ENCODE assay signal across 8 cellular contexts in the genomic region with DNA sequence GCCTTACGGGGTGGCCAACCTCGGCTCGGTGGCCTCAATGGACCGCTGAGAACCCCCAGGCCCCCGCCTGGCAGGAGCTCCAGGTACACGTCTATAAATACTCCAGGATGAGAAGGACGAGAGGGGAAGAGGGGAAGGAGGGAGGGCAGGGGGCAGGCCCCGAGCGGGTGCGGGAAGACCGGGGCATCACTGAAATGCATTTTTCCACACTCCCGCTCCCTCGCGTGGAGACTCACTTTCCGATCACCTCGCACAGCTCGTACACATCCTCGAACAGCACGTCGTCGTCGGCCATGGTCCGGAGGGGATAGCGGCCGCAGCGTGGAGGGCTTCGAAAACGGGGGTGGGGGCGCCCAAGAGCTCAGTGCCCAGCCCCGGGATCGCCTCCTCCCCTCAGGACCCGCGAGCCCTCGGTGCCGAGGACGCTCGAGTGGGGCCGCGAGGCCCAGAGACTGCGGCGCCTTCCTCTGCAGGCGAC. TPM values are rescaled to one million over a fixed set of nuclear protein-coding genes. Genes with fewer than 3 reads are reported as not detected.
DNase-seq lines count a peak whose midpoint lies in the region; ATAC-seq, FAIRE-seq and TF ChIP-seq lines count a peak whose summit lies in the region.

No MANE protein-coding gene starts in this region.

- H3K9me3 Mint-ChIP-seq in activated T-cell treated with anti-CD3 and anti-CD28 coated beads, Interleukin-2, amount 50 U/mL, for 4 hours, result no peaks in the 10 kb centered on the region
- H3K9me3 Mint-ChIP-seq in nephron progenitor cell, result peaks cover 26% of the 10 kb centered on the region

- peak overlapping the region; percentile 80 for H3K4me3 ChIP-seq in fibroblast of villous mesenchyme (ENCODE audit: low read depth, low read length)

- H3K36me3 Mint-ChIP-seq in activated T-cell treated with anti-CD3 and anti-CD28 coated beads, Interleukin-2, amount 50 U/mL, for 4 hours (ENCODE audit: insufficient read depth), result no peaks in the 10 kb centered on the region
- H3K36me3 Mint-ChIP-seq in nephron progenitor cell (ENCODE audit: low read depth), result no peaks in the 10 kb centered on the region

- no peak for TF ChIP-seq CTCF in fibroblast of villous mesenchyme (IDR thresholded peaks at IDR 0.05; ENCODE audit: insufficient read depth, low read depth, low read length)
- TF ChIP-seq CTCF in nephron progenitor cell (IDR thresholded peaks at IDR 0.05), result no peak

- TF ChIP-seq POLR2A in GM12892 (IDR thresholded peaks at IDR 0.05; ENCODE audit: low read depth, low read length), result no peak

- no peaks in the 10 kb centered on the region for H3K27me3 Mint-ChIP-seq in activated T-cell treated with anti-CD3 and anti-CD28 coated beads, Interleukin-2, amount 50 U/mL, for 4 hours (ENCODE audit: low read depth)
- H3K27me3 Mint-ChIP-seq in nephron progenitor cell (ENCODE audit: low read depth, poor library complexity), result peaks cover 4% of the 10 kb centered on the region

- in situ Hi-C loops in Caki2 (cut with HindIII; ENCODE audit: low pct_unique_long_range_greater_than_20kb, low sequenced_read_pairs), result no loop called here

- no peak for FAIRE-seq in GM12892 (lab: Jason Lieb, UNC)

- no peak overlapping the region for H3K27ac Mint-ChIP-seq in nephron progenitor cell

- ATAC-seq in GM21619 (IDR thresholded peaks at IDR 0.05; ENCODE audit: unreplicated experiment) (peak; percentile 28), HG03378 (IDR thresholded peaks at IDR 0.05; ENCODE audit: unreplicated experiment) (no peak)
- ATAC-seq in activated T-cell treated with anti-CD3 and anti-CD28 coated beads, Interleukin-2, amount 50 U/mL, for 4 hours, result no peak

- H3K4me1 Mint-ChIP-seq in activated T-cell treated with anti-CD3 and anti-CD28 coated beads, Interleukin-2, amount 50 U/mL, for 4 hours (ENCODE audit: low read depth), result peaks cover 35% of the 10 kb centered on the region
- peaks cover 51% of the 10 kb centered on the region for H3K4me1 Mint-ChIP-seq in nephron progenitor cell

- DNase-seq in Caki2 (ENCODE audit: low read depth) (peak; percentile 38), NCI-H1092 (lab: John Stamatoyannopoulos, UW) (peak; percentile 20), fibroblast of villous mesenchyme (ENCODE audit: low read depth) (peak; percentile 13), nephron progenitor cell (peak; percentile 55), GM12892 (ENCODE audit: insufficient read length) (no peak)
- DNase-seq in activated T-cell treated with anti-CD3 and anti-CD28 coated beads, Interleukin-2, amount 50 U/mL, for 4 hours, result peak; percentile 6

- H3K4me3 Mint-ChIP-seq in activated T-cell treated with anti-CD3 and anti-CD28 coated beads, Interleukin-2, amount 50 U/mL, for 4 hours, result peak overlapping the region; percentile 95
- peak overlapping the region; percentile 94 for H3K4me3 Mint-ChIP-seq in nephron progenitor cell

RNA-seq across cellular contexts. Expression of gene CASK, which starts 0.6 kb away (rescaled TPM):
- 36.7 and 42.5 TPM in 2 replicates for total RNA-seq in Caki2 (2014; rRNA removed; shearing (Covaris generic); ENCODE audit: low replicate concordance)
- 10 to 100 TPM; 18.3 to 29.8 (median 28.0) TPM for total RNA-seq in activated T-cell treated with anti-CD3 and anti-CD28 coated beads, Interleukin-2, amount 50 U/mL, for 4 hours
- 50.3 and 65.6 TPM in 2 replicates for total RNA-seq in fibroblast of villous mesenchyme
- polyA plus RNA-seq in GM12892 (2012; ENCODE audit: missing spikeins), result 7.0 TPM
